Comparison of ENCODE assay signal across 8 cellular contexts in the genomic region with DNA sequence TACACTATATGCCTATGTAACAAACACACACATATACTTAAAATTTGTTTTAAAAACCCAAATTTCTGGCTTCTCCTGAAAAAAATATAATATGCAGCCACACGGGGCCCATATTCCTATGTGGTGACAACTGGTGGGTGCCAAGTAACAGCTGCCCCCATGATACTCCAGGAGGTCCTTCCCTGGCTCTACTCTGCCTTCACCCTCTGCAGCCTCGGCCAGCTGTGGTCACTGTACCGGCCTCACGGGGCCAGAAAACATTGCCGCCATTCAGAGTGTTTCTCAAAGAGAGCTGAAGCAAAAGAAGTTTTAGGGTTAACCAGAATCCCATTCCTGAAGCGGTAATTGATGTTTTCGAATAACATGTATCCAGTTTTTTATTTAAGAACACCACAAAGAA. TPM values are rescaled to one million over a fixed set of nuclear protein-coding genes. Genes with fewer than 3 reads are reported as not detected.
"Had no signal": no experiment of that assay in that cellular context is flagged by ENCODE, and none has a peak within 500 bp of the region (broad histone marks: within the 10 kb centered on the region; RNA-seq: fewer than 3 reads in every experiment).

No MANE protein-coding gene starts in this region.

- H3K27ac ChIP-seq: GM23248, HL-60 had no signal

- H2AFZ ChIP-seq: GM23248 had no signal

- H3K4me3 ChIP-seq: GM23248, HAP-1 had no signal

- H3K9ac ChIP-seq: GM23248 had no signal

- H3K9me3 ChIP-seq: HAP-1 had no signal

- DNase-seq: GM23248, GOT3, H7, HFFc6 had no signal

- H3K36me3 ChIP-seq: HAP-1 had no signal

RNA-seq across cellular contexts. Expression of gene VSTM2B, which starts 47.7 kb away (rescaled TPM):
- polyA plus RNA-seq: GM23248, HepG2, IgD-negative memory B cell had no signal
